1 cellular context compared by ENCODE assay signal in genomic region chr1:18134324-18135046, GRCh38.
TF ChIP-seq lines count a peak whose summit lies in the region.

No MANE protein-coding gene starts in this region.

TF ChIP-seq in H1, 55 proteins besides CTCF, POLR2A, EP300 and RAD21:
- TF ChIP-seq HDAC6 (IDR thresholded peaks at IDR 0.05; ENCODE audit: low read depth, low read length): no peak
- TF ChIP-seq CHD2 (IDR thresholded peaks at IDR 0.05; ENCODE audit: low read length): no peak
- no peak for TF ChIP-seq USF2 (IDR thresholded peaks at IDR 0.05; ENCODE audit: low read length)
- no peak for TF ChIP-seq TCF12 (IDR thresholded peaks at IDR 0.05; ENCODE audit: low read depth, low read length)
- TF ChIP-seq CREB1 (IDR thresholded peaks at IDR 0.05): no peak
- no peak for TF ChIP-seq EGR1 (IDR thresholded peaks at IDR 0.05; ENCODE audit: borderline replicate concordance, low read depth, low read length)
- TF ChIP-seq POLR2AphosphoS5 (IDR thresholded peaks at IDR 0.05; ENCODE audit: low read depth, low read length): no peak
- no peak for TF ChIP-seq BRCA1 (IDR thresholded peaks at IDR 0.05; ENCODE audit: low read depth, low read length)
- TF ChIP-seq TAF1 (IDR thresholded peaks at IDR 0.05; ENCODE audit: low read depth, low read length): no peak
- TF ChIP-seq MAFK (IDR thresholded peaks at IDR 0.05; ENCODE audit: low read depth, low read length): no peak
- no peak for TF ChIP-seq JUN (IDR thresholded peaks at IDR 0.05; ENCODE audit: low read depth, low read length)
- no peak for TF ChIP-seq BACH1 (IDR thresholded peaks at IDR 0.05; ENCODE audit: low read length)
- TF ChIP-seq FOSL1 (IDR thresholded peaks at IDR 0.05; ENCODE audit: insufficient read depth, low read depth, low read length): no peak
- no peak for TF ChIP-seq SP2 (IDR thresholded peaks at IDR 0.05; ENCODE audit: low read length)
- TF ChIP-seq SIN3A (conservative IDR thresholded peaks at IDR 0.05 in 1 of 2, IDR thresholded peaks at IDR 0.05 in 1 of 2; ENCODE audit: low read depth in 1 of 2, low read length in 2 of 2): no peak
- no peak for TF ChIP-seq GABPA (IDR thresholded peaks at IDR 0.05; ENCODE audit: borderline replicate concordance, insufficient read depth, low read length)
- TF ChIP-seq ATF2 (IDR thresholded peaks at IDR 0.05; ENCODE audit: low read length): no peak
- TF ChIP-seq TAF7 (optimal IDR thresholded peaks at IDR 0.05; ENCODE audit: borderline replicate concordance, low read depth, low read length): no peak
- TF ChIP-seq RBBP5 (IDR thresholded peaks at IDR 0.05; ENCODE audit: borderline replicate concordance, low read depth, low read length): no peak
- TF ChIP-seq SIRT6 (IDR thresholded peaks at IDR 0.05; ENCODE audit: low read length): no peak
TF ChIP-seq in H1: peak in this region for 0.
